Comparison of ENCODE assay signal across 20 cellular contexts in genomic region chr18:23272498-23273232, GRCh38.
"Had no signal": no experiment of that assay in that cellular context is flagged by ENCODE, and none has a peak within 500 bp of the region (broad histone marks: within the 10 kb centered on the region; RNA-seq: fewer than 3 reads in every experiment).

No MANE protein-coding gene starts in this region.

- H3K4me3 Mint-ChIP-seq: dendritic cell treated with granulocyte-macrophage colony-stimulating factor and Interleukin-4, amounts not matched to agents 40 ng/mL and 50 ng/mL, for 4 days; effector memory CD8-positive, alpha-beta T cell; nephron had no signal

- DNase-seq: effector memory CD8-positive, alpha-beta T cell; erythroblast; foreskin melanocyte; head of caudate nucleus; hippocampal formation; left colon; left ventricle myocardium superior; mesenchymal stem cell; naive B cell; occipital lobe; pancreas; right cardiac atrium; small intestine; stimulated activated CD4-positive, alpha-beta T cell treated with anti-CD3 and anti-CD28 coated beads, Interleukin-12 subunit alpha, Interleukin-12 subunit beta, amount 100 ng/mL, for 4 hours; stimulated activated naive CD4-positive, alpha-beta T cell had no signal

- H3K9me3 ChIP-seq: pancreas had no signal

- H3K4me1 ChIP-seq: pancreas had no signal

- FAIRE-seq: endothelial cell of umbilical vein, pancreas, small intestine had no signal

- H3K27me3 ChIP-seq: pancreas had no signal

- H3K27ac ChIP-seq: pancreas had no signal

- H3K27me3 Mint-ChIP-seq: dendritic cell treated with granulocyte-macrophage colony-stimulating factor and Interleukin-4, amounts not matched to agents 40 ng/mL and 50 ng/mL, for 4 days; effector memory CD8-positive, alpha-beta T cell had no signal

- ATAC-seq: effector memory CD8-positive, alpha-beta T cell; left colon; left ventricle myocardium superior; pancreas; right cardiac atrium had no signal

- H3K4me3 ChIP-seq: lung, pancreas had no signal

- H3K27ac Mint-ChIP-seq: dendritic cell treated with granulocyte-macrophage colony-stimulating factor and Interleukin-4, amounts not matched to agents 40 ng/mL and 50 ng/mL, for 4 days; effector memory CD8-positive, alpha-beta T cell; nephron; progenitor cell of endocrine pancreas had no signal

- H3K36me3 ChIP-seq: pancreas had no signal
